Comparison of ENCODE assay signal across 20 cellular contexts in genomic region chr10:74887614-74888284, GRCh38.
"Had no signal": no experiment of that assay in that cellular context is flagged by ENCODE, and none has a peak within 500 bp of the region (broad histone marks: within the 10 kb centered on the region; RNA-seq: fewer than 3 reads in every experiment).

No MANE protein-coding gene starts in this region.

- FAIRE-seq: kidney had no signal

- DNase-seq: activated CD4-positive, alpha-beta T cell treated with anti-CD3 and anti-CD28 coated beads for 1 hour; activated CD4-positive, alpha-beta T cell treated with anti-CD3 and anti-CD28 coated beads, Interleukin-2, amount 50 U/mL, for 4 hours; activated CD8-positive, alpha-beta memory T cell treated with anti-CD3 and anti-CD28 coated beads, Interleukin-2, amount 50 U/mL, for 48 hours; activated naive CD4-positive, alpha-beta T cell; activated T-cell treated with anti-CD3 and anti-CD28 coated beads, Interleukin-2, amount 50 U/mL, for 4 hours; effector CD4-positive, alpha-beta T cell; foreskin keratinocyte; kidney; lower lobe of right lung; naive thymus-derived CD8-positive, alpha-beta T cell; spleen; stimulated activated CD4-positive, alpha-beta T cell treated with anti-CD3 and anti-CD28 coated beads, Interleukin-4, amount 100 ng/mL, for 1 hour; T-cell; trophoblast cell; WERI-Rb-1 had no signal

- H3K4me1 ChIP-seq: foreskin keratinocyte had no signal

- H3K4me3 Mint-ChIP-seq: activated T-cell treated with anti-CD3 and anti-CD28 coated beads, Interleukin-2, amount 50 U/mL, for 4 hours; neural progenitor cell; T-cell; T-helper 2 cell treated with Interferon-gamma antibody and Interleukin-4, amounts not matched to agents 5 μg/mL and 100 μg/mL, for 36 hours had no signal

- H3K27me3 Mint-ChIP-seq: naive thymus-derived CD8-positive, alpha-beta T cell; progenitor cell of endocrine pancreas; T-cell had no signal

- H3K9me3 Mint-ChIP-seq: activated T-cell treated with anti-CD3 and anti-CD28 coated beads, Interleukin-2, amount 50 U/mL, for 4 hours; activated T-helper 2 cell treated with anti-CD3 and anti-CD28 coated beads, Interferon-gamma antibody, Interleukin-2, Interleukin-4, amounts not matched to agents 10 μg/mL and 5 μg/mL and 100 μg/mL, durations not matched to agents 14 hours and 24 hours and 36 hours; naive thymus-derived CD8-positive, alpha-beta T cell; neural progenitor cell; T-cell; T-helper 2 cell treated with Interferon-gamma antibody and Interleukin-4, amounts not matched to agents 5 μg/mL and 100 μg/mL, for 36 hours had no signal

- H3K4me3 ChIP-seq: lower lobe of right lung, neural progenitor cell, spleen, vagina had no signal

- H3K36me3 ChIP-seq: lower lobe of right lung, neural progenitor cell, spleen, vagina, WERI-Rb-1 had no signal

- H3K4me2 ChIP-seq: neural progenitor cell had no signal

- H3K9ac ChIP-seq: neural progenitor cell had no signal

- H2AFZ ChIP-seq: neural progenitor cell had no signal

- H3K27ac ChIP-seq: foreskin keratinocyte, lower lobe of right lung, neural progenitor cell, spleen, vagina, WERI-Rb-1 had no signal

- H3K36me3 Mint-ChIP-seq: T-cell had no signal

- H3K9me3 ChIP-seq: lower lobe of right lung, spleen, vagina had no signal

- ATAC-seq: activated T-cell treated with anti-CD3 and anti-CD28 coated beads, Interleukin-2, amount 50 U/mL, for 4 hours; foreskin keratinocyte; lower lobe of right lung; naive thymus-derived CD8-positive, alpha-beta T cell; T-cell had no signal

- H3K27me3 ChIP-seq: foreskin keratinocyte, neural progenitor cell, spleen, vagina had no signal

- H3K27ac Mint-ChIP-seq: activated T-helper 2 cell treated with anti-CD3 and anti-CD28 coated beads, Interferon-gamma antibody, Interleukin-2, Interleukin-4, amounts not matched to agents 10 μg/mL and 5 μg/mL and 100 μg/mL, durations not matched to agents 14 hours and 24 hours and 36 hours; neural progenitor cell; progenitor cell of endocrine pancreas; T-helper 2 cell treated with Interferon-gamma antibody and Interleukin-4, amounts not matched to agents 5 μg/mL and 100 μg/mL, for 36 hours had no signal
